Comparison of ENCODE assay signal across 23 cellular contexts in genomic region chr2:202355993-202356505, GRCh38.
"Had no signal": no experiment of that assay in that cellular context is flagged by ENCODE, and none has a peak within 500 bp of the region (broad histone marks: within the 10 kb centered on the region; RNA-seq: fewer than 3 reads in every experiment).

No MANE protein-coding gene starts in this region.

- H3K36me3 ChIP-seq: neutrophil, pancreas, right atrium auricular region, thoracic aorta, vagina had no signal

- H3K4me1 ChIP-seq: body of pancreas, foreskin keratinocyte, pancreas, psoas muscle, right atrium auricular region, vagina had no signal

- H3K27me3 ChIP-seq: body of pancreas, foreskin keratinocyte, neutrophil, pancreas, right atrium auricular region, vagina had no signal

- DNase-seq: activated CD4-positive, alpha-beta memory T cell treated with anti-CD3 and anti-CD28 coated beads, Interleukin-2, amount 10 ng/mL, durations not matched to agents 7 days and 5 days; activated CD4-positive, alpha-beta T cell treated with anti-CD3 and anti-CD28 coated beads, Interleukin-2, amount 10 ng/mL, durations not matched to agents 24 days and 14 days; activated gamma-delta T cell; activated naive CD4-positive, alpha-beta T cell treated with anti-CD3 and anti-CD28 coated beads, Interleukin-2, amount 50 U/mL, for 16 hours; activated naive CD8-positive, alpha-beta T cell treated with anti-CD3 and anti-CD28 coated beads, Interleukin-2, amount 50 U/mL, for 24 hours; body of pancreas; effector CD4-positive, alpha-beta T cell; erythroblast; foreskin keratinocyte; left ventricle myocardium superior; pancreas; psoas muscle; stimulated activated CD4-positive, alpha-beta T cell treated with anti-CD3 and anti-CD28 coated beads, Interleukin-4, amount 100 ng/mL, for 1 hour; stimulated activated naive CD4-positive, alpha-beta T cell treated with Interleukin-2 at 50 U/mL for 16 hours; T-helper 17 cell had no signal

- ATAC-seq: activated CD4-positive, CD25-positive, alpha-beta regulatory T cell treated with anti-CD3 and anti-CD28 coated beads, Interleukin-2, amount 50 U/mL, for 24 hours; activated naive CD8-positive, alpha-beta T cell treated with anti-CD3 and anti-CD28 coated beads, Interleukin-2, amount 50 U/mL, for 24 hours; body of pancreas; foreskin keratinocyte; left ventricle myocardium superior; natural killer cell treated with Interleukin-12 subunit alpha and Interleukin-12 subunit beta and Interleukin-15 and Interleukin-18, amount 100 ng/mL, for 72 hours; pancreas; psoas muscle; T-helper 17 cell had no signal

- H3K9me3 ChIP-seq: body of pancreas, neutrophil, pancreas, psoas muscle, right atrium auricular region, thoracic aorta, vagina had no signal

- H3K4me3 ChIP-seq: body of pancreas, pancreas, psoas muscle, right atrium auricular region, skin epidermis, thoracic aorta, vagina had no signal

- FAIRE-seq: endometrium, pancreas had no signal

- H3K27ac ChIP-seq: body of pancreas, foreskin keratinocyte, neutrophil, pancreas, psoas muscle, right atrium auricular region, skin epidermis, thoracic aorta, vagina had no signal
